16 cellular contexts compared by ENCODE assay signal in the genomic region with DNA sequence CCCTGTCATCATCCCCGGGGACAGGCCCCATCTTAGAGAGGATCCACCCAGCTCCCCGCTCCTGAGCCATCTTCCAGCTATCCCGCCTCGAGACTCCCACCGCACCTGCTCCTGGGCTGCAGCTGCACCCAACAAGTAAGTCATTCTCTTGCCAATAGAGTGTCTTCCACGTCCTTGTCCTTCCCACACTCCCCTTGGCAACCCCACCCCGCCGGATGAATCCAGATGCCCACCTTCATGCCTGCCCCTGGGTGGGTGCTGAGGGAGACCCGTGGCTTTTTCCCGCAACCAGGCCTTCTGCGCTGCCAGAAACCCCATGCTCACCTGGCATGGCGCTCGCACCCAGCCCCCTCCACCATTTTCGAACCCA. TPM values are rescaled to one million over a fixed set of nuclear protein-coding genes. Genes with fewer than 3 reads are reported as not detected.
DNase-seq lines count a peak whose midpoint lies in the region; ATAC-seq and TF ChIP-seq lines count a peak whose summit lies in the region.
"Had no signal": no experiment of that assay in that cellular context is flagged by ENCODE, and none has a peak within 500 bp of the region (broad histone marks: within the 10 kb centered on the region; RNA-seq: fewer than 3 reads in every experiment).

No MANE protein-coding gene starts in this region.

- H3K27ac Mint-ChIP-seq in activated naive CD4-positive, alpha-beta T cell treated with anti-CD3 and anti-CD28 coated beads, Interleukin-2, amount 50 U/mL, for 24 hours = peak overlapping the region; percentile 25
- H3K27ac Mint-ChIP-seq in effector memory CD8-positive, alpha-beta T cell = peak overlapping the region in 1 of 2 donors; percentile 73
- H3K27ac Mint-ChIP-seq in stimulated activated naive B cell treated with anti-CD40 and anti-IgM and Interleukin-4, amounts not matched to agents 10 μg/mL and 1 μg/mL and 100 μg/mL, for 72 hours = peak overlapping the region; percentile 52

- peaks cover 13% of the 10 kb centered on the region for H3K9me3 ChIP-seq in OCI-LY7 (ENCODE audit: low read length)
- H3K9me3 ChIP-seq: esophagus muscularis mucosa, suprapubic skin had no signal

- no peaks in the 10 kb centered on the region for H3K79me2 ChIP-seq in OCI-LY7 (ENCODE audit: insufficient read depth, low read depth, low read length)

- no peak for TF ChIP-seq CTCF in OCI-LY7 (conservative IDR thresholded peaks at IDR 0.05; ENCODE audit: low read length)

- BruUV-seq in OCI-LY7 (replicated peaks; lab: Mats Ljungman, UMichigan) = no TSS peak

- H3K9me2 ChIP-seq in OCI-LY7 (ENCODE audit: insufficient read depth, low read length) = no peaks in the 10 kb centered on the region

- intact Hi-C loops in OCI-LY7 (cut with micrococcal nuclease; ENCODE audit: unreplicated experiment) = no loop called here

- POLR2A ChIA-PET in OCI-LY7 (lab: Charles Lee) = interaction anchor here (0.6 to 1.0 kb wide), 2 partner anchors 16 to 98 kb away, joined by 4 to 8 read pairs; no protein-coding TSS in a partner anchor

- peak overlapping the region; percentile 89; the same call in 1 of the 2 replicates for H2AFZ ChIP-seq in OCI-LY7 (ENCODE audit: low read length)

- H3K4me1 Mint-ChIP-seq in activated naive CD4-positive, alpha-beta T cell treated with anti-CD3 and anti-CD28 coated beads, Interleukin-2, amount 50 U/mL, for 24 hours = peaks cover 24% of the 10 kb centered on the region
- peaks cover 17 to 21% of the 10 kb centered on the region in 2 donors for H3K4me1 Mint-ChIP-seq in effector memory CD8-positive, alpha-beta T cell (ENCODE audit: low read depth in 2 of 2)
- peaks cover 22 to 26% of the 10 kb centered on the region in 2 donors for H3K4me1 Mint-ChIP-seq in stimulated activated naive B cell treated with anti-CD40 and anti-IgM and Interleukin-4, amounts not matched to agents 10 μg/mL and 1 μg/mL and 100 μg/mL, for 72 hours

- H3K4me3 Mint-ChIP-seq in activated naive CD4-positive, alpha-beta T cell treated with anti-CD3 and anti-CD28 coated beads, Interleukin-2, amount 50 U/mL, for 24 hours = peak overlapping the region; percentile 80
- peak overlapping the region; percentile 36 to 61 for H3K4me3 Mint-ChIP-seq in effector memory CD8-positive, alpha-beta T cell
- peak overlapping the region; percentile 11 to 33 for H3K4me3 Mint-ChIP-seq in stimulated activated naive B cell treated with anti-CD40 and anti-IgM and Interleukin-4, amounts not matched to agents 10 μg/mL and 1 μg/mL and 100 μg/mL, for 72 hours

- no peak overlapping the region for H3K4me3 ChIP-seq in OCI-LY7 (ENCODE audit: low read depth, low read length, poor library complexity, severe bottlenecking)
- H3K4me3 ChIP-seq: esophagus muscularis mucosa, lung, SJCRH30 had no signal

- no peak for ATAC-seq in effector memory CD8-positive, alpha-beta T cell (replicated peaks)
- ATAC-seq in stimulated activated naive B cell treated with anti-CD40 and anti-IgM and Interleukin-4, amounts not matched to agents 10 μg/mL and 1 μg/mL and 100 μg/mL, for 72 hours (replicated peaks) = no peak
- ATAC-seq in GM21576 (IDR thresholded peaks at IDR 0.05; ENCODE audit: unreplicated experiment) = no peak
- ATAC-seq: HCT116 had no signal

- H4K20me1 ChIP-seq in OCI-LY7 (ENCODE audit: insufficient read depth, low read length) = no peaks in the 10 kb centered on the region

- H3K36me3 Mint-ChIP-seq in activated naive CD4-positive, alpha-beta T cell treated with anti-CD3 and anti-CD28 coated beads, Interleukin-2, amount 50 U/mL, for 24 hours = no peaks in the 10 kb centered on the region
- H3K36me3 Mint-ChIP-seq in effector memory CD8-positive, alpha-beta T cell (ENCODE audit: insufficient read depth) = no peaks in the 10 kb centered on the region
- peaks cover 7 to 14% of the 10 kb centered on the region in 2 donors for H3K36me3 Mint-ChIP-seq in stimulated activated naive B cell treated with anti-CD40 and anti-IgM and Interleukin-4, amounts not matched to agents 10 μg/mL and 1 μg/mL and 100 μg/mL, for 72 hours

- H3K36me3 ChIP-seq in OCI-LY7 (ENCODE audit: insufficient read depth, low read length) = no peaks in the 10 kb centered on the region
- H3K36me3 ChIP-seq: esophagus muscularis mucosa, SJCRH30, suprapubic skin had no signal

- no peaks in the 10 kb centered on the region for H3K9me3 Mint-ChIP-seq in activated naive CD4-positive, alpha-beta T cell treated with anti-CD3 and anti-CD28 coated beads, Interleukin-2, amount 50 U/mL, for 24 hours
- no peaks in the 10 kb centered on the region for H3K9me3 Mint-ChIP-seq in effector memory CD8-positive, alpha-beta T cell
- H3K9me3 Mint-ChIP-seq in stimulated activated naive B cell treated with anti-CD40 and anti-IgM and Interleukin-4, amounts not matched to agents 10 μg/mL and 1 μg/mL and 100 μg/mL, for 72 hours = peaks cover 10% of the 10 kb centered on the region in 2 donors

- H3K4me2 ChIP-seq in OCI-LY7 (ENCODE audit: low read length) = no peak overlapping the region

- peaks cover 13% of the 10 kb centered on the region for H3K4me1 ChIP-seq in OCI-LY7 (ENCODE audit: insufficient read depth, low read length, poor library complexity, severe bottlenecking)
- H3K4me1 ChIP-seq: esophagus muscularis mucosa, SJCRH30 had no signal

- no peak for DNase-seq in activated naive CD4-positive, alpha-beta T cell (lab: John Stamatoyannopoulos, UW)
- DNase-seq in OCI-LY7 (ENCODE audit: low spot score) = no peak
- DNase-seq in effector memory CD8-positive, alpha-beta T cell = no peak
- DNase-seq in stimulated activated naive B cell treated with anti-CD40 and anti-IgM and Interleukin-4, amounts not matched to agents 10 μg/mL and 1 μg/mL and 100 μg/mL, for 72 hours = no peak
- no peak for DNase-seq in nucleus accumbens (lab: John Stamatoyannopoulos, UW)
- no peak for DNase-seq in GM19240 (ENCODE audit: insufficient read length, low spot score)
- DNase-seq: activated gamma-delta T cell, NCI-H1694 treated with DMSO at 0.1 percent for 48 hours, NCI-H510A, SJCRH30 had no signal

- H3K27ac ChIP-seq in OCI-LY7 (ENCODE audit: low read depth, low read length, poor library complexity, severe bottlenecking) = no peak overlapping the region
- H3K27ac ChIP-seq: esophagus muscularis mucosa, SJCRH30, suprapubic skin had no signal

- CTCF ChIA-PET in OCI-LY7 (lab: Charles Lee; ENCODE audit: unreplicated experiment) = no interaction called here

- peaks cover 2% of the 10 kb centered on the region for H3K27me3 Mint-ChIP-seq in activated naive CD4-positive, alpha-beta T cell treated with anti-CD3 and anti-CD28 coated beads, Interleukin-2, amount 50 U/mL, for 24 hours
- H3K27me3 Mint-ChIP-seq in effector memory CD8-positive, alpha-beta T cell = peaks cover 0 to 14% of the 10 kb centered on the region in 2 donors
- H3K27me3 Mint-ChIP-seq in stimulated activated naive B cell treated with anti-CD40 and anti-IgM and Interleukin-4, amounts not matched to agents 10 μg/mL and 1 μg/mL and 100 μg/mL, for 72 hours = no peaks in the 10 kb centered on the region

RNA-seq across cellular contexts. Expression of gene C11orf24, which starts 11.1 kb away (rescaled TPM):
- total RNA-seq in OCI-LY7 (2014; rRNA removed; shearing (Covaris generic)) = 53.9 and 81.1 TPM in 2 replicates
- total RNA-seq in OCI-LY7 (2022) = 94.1 and 114 TPM in 2 replicates

RNA-seq across cellular contexts. Expression of gene LRP5, which starts 29.5 kb away (rescaled TPM):
- total RNA-seq in OCI-LY7 (2014; rRNA removed; shearing (Covaris generic)) = 0.59 and 0.60 TPM in 2 replicates
- total RNA-seq in OCI-LY7 (2022) = 0.26 TPM in 1 of 2 replicates, not detected in the other

Comparison
In these comparisons a context has a peak if more than half of its experiments do, and no peak if none do; other contexts are left out.
1. H3K4me3 Mint-ChIP-seq: peak in every context shown above with its lines; median percentile 80 in activated naive CD4-positive, alpha-beta T cell treated with anti-CD3 and anti-CD28 coated beads, Interleukin-2, amount 50 U/mL, for 24 hours; 48 in effector memory CD8-positive, alpha-beta T cell; 22 in stimulated activated naive B cell treated with anti-CD40 and anti-IgM and Interleukin-4, amounts not matched to agents 10 μg/mL and 1 μg/mL and 100 μg/mL, for 72 hours.